ENCODE assay signal across 8 cellular contexts in genomic region chr9:137130176-137130755, GRCh38. TPM values are rescaled to one million over a fixed set of nuclear protein-coding genes. Genes with fewer than 3 reads are reported as not detected.
DNase-seq lines count a peak whose midpoint lies in the region; ATAC-seq, FAIRE-seq and TF ChIP-seq lines count a peak whose summit lies in the region.

No MANE protein-coding gene starts in this region.

- TF ChIP-seq CTCF in HepG2 (CRISPR knock-in tag; IDR thresholded peaks at IDR 0.05) (no peak), upper lobe of left lung (IDR thresholded peaks at IDR 0.05) (no peak)

- in situ Hi-C loops in HepG2 (cut with HindIII; ENCODE audit: extremely low pct_ligation_motif_present, low pct_unique_long_range_greater_than_20kb) = no loop called here

- no peaks in the 10 kb centered on the region for H3K9me3 ChIP-seq in HepG2 (ENCODE audit: low read length)
- peaks cover 0 to 8% (median 2%) of the 10 kb centered on the region in 4 donors for H3K9me3 ChIP-seq in upper lobe of left lung

- H3K4me1 ChIP-seq in HepG2 (ENCODE audit: insufficient read depth, low read length) (peaks cover 24% of the 10 kb centered on the region), upper lobe of left lung (peaks cover 20 to 44% (median 32%) of the 10 kb centered on the region in 4 donors)

- ATAC-seq in GM18873 (IDR thresholded peaks at IDR 0.05; ENCODE audit: low FRiP score, unreplicated experiment) (peak; percentile 4), HG03097 (IDR thresholded peaks at IDR 0.05; ENCODE audit: low FRiP score, unreplicated experiment) (peak; percentile 18), HepG2 (peak; percentile 46), upper lobe of left lung (ENCODE audit: low FRiP score in 2 of 2) (no peak)
- ATAC-seq in activated naive CD8-positive, alpha-beta T cell treated with anti-CD3 and anti-CD28 coated beads, Interleukin-2, amount 10 ng/mL, durations not matched to agents 7 days and 5 days (ENCODE audit: low read depth) = no peak

- WGBS in HepG2 (ENCODE audit: low lambda C conversion rate) = 24% methylated on average over 11 of the region's 58 CpGs
- 11 to 22% methylated on average over 12 to 16 of the region's 58 CpGs for WGBS in upper lobe of left lung, 2 donors

- H3K36me3 ChIP-seq in HepG2 (replicated peaks in 1 of 2; ENCODE audit: control insufficient read depth in 1 of 2, insufficient read depth in 2 of 2, low read length in 2 of 2) (no peaks in the 10 kb centered on the region), upper lobe of left lung (no peaks in the 10 kb centered on the region)

- no peak for TF ChIP-seq RAD21 in HepG2 (CRISPR knock-in tag; IDR thresholded peaks at IDR 0.05)

- TF ChIP-seq POLR2A in HepG2 (IDR thresholded peaks at IDR 0.05; ENCODE audit: insufficient read depth in 1 of 2, low read depth in 2 of 2, low read length in 2 of 2) (no peak), upper lobe of left lung (IDR thresholded peaks at IDR 0.05) (no peak)

- TF ChIP-seq EP300 in HepG2 (IDR thresholded peaks at IDR 0.05; ENCODE audit: low read depth in 2 of 2, low read length in 2 of 2) (no peak), HepG2 (CRISPR knock-in tag; IDR thresholded peaks at IDR 0.05; ENCODE audit: borderline replicate concordance) (no peak), upper lobe of left lung (IDR thresholded peaks at IDR 0.05) (no peak)

- H3K27ac ChIP-seq in HepG2 (ENCODE audit: extremely low read length, insufficient read depth, low read length) = peak overlapping the region; percentile 82
- H3K27ac ChIP-seq in upper lobe of left lung = peak overlapping the region; percentile 72 to 85 (median 84)

- CTCF ChIA-PET in HepG2 (lab: Yijun Ruan, JAX; ENCODE audit: low intra/inter-chr PET ratio, low total read pairs) = no interaction called here

- H3K79me2 ChIP-seq in HepG2 (ENCODE audit: insufficient read depth, low read length) = peaks cover 19% of the 10 kb centered on the region

- no peaks in the 10 kb centered on the region for H3K27me3 ChIP-seq in HepG2 (ENCODE audit: control insufficient read depth in 1 of 2, insufficient read depth in 2 of 2, low read length in 2 of 2)
- H3K27me3 ChIP-seq in upper lobe of left lung = peaks cover 0 to 3% (median 0%) of the 10 kb centered on the region in 4 donors

- H3K4me1 Mint-ChIP-seq in activated naive CD8-positive, alpha-beta T cell treated with anti-CD3 and anti-CD28 coated beads, Interleukin-2, amount 10 ng/mL, durations not matched to agents 7 days and 5 days = peaks cover 26% of the 10 kb centered on the region

- H3K4me3 ChIP-seq in HepG2 (replicated peaks in 1 of 3; ENCODE audit: insufficient read depth in 1 of 3, low read depth in 2 of 3, low read length in 3 of 3) = peak overlapping the region; percentile 75 to 90 (median 85)
- peak overlapping the region; percentile 29 to 94 (median 75) for H3K4me3 ChIP-seq in upper lobe of left lung

- FAIRE-seq in HepG2 (lab: Jason Lieb, UNC) = no peak

- intact Hi-C loops in HepG2 (cut with micrococcal nuclease; ENCODE audit: unreplicated experiment) = no loop called here

- H3K4me2 ChIP-seq in HepG2 (ENCODE audit: low read depth, low read length) = peak overlapping the region; percentile 98

- H3K9ac ChIP-seq in HepG2 (ENCODE audit: insufficient read depth, low read depth, low read length) = peak overlapping the region; percentile 80

- peak overlapping the region; percentile 87 for H3K4me3 Mint-ChIP-seq in activated naive CD8-positive, alpha-beta T cell treated with anti-CD3 and anti-CD28 coated beads, Interleukin-2, amount 10 ng/mL, durations not matched to agents 7 days and 5 days

- H3K36me3 Mint-ChIP-seq in activated naive CD8-positive, alpha-beta T cell treated with anti-CD3 and anti-CD28 coated beads, Interleukin-2, amount 10 ng/mL, durations not matched to agents 7 days and 5 days = no peaks in the 10 kb centered on the region

- BruUV-seq in HepG2 (replicated peaks; lab: Mats Ljungman, UMichigan) = no TSS peak

- H4K20me1 ChIP-seq in HepG2 (ENCODE audit: insufficient read depth, low read length) = peaks cover 5% of the 10 kb centered on the region; the same call in 1 of the 2 replicates

- POLR2A ChIA-PET in activated naive CD8-positive, alpha-beta T cell treated with anti-CD3 and anti-CD28 coated beads, Interleukin-2, amount 10 ng/mL, durations not matched to agents 7 days and 5 days (lab: Charles Lee) = interaction anchor here (0.5 to 3.7 kb wide), 22 partner anchors 15 to 257 kb away, joined by 3 to 37 read pairs (median 6); partner anchors contain the start of genes ANAPC2, CLIC3, CYSRT1 and DPP7
- POLR2A ChIA-PET in HepG2 (lab: Yijun Ruan, JAX) = interaction anchor here (0.7 to 2.4 kb wide), 19 partner anchors 9 to 244 kb away, joined by 3 to 34 read pairs (median 6); partner anchors contain the start of genes ANAPC2, GRIN1, MAN1B1 and RNF208

- H3K9me3 Mint-ChIP-seq in activated naive CD8-positive, alpha-beta T cell treated with anti-CD3 and anti-CD28 coated beads, Interleukin-2, amount 10 ng/mL, durations not matched to agents 7 days and 5 days = no peaks in the 10 kb centered on the region

- DNase-seq in activated naive CD8-positive, alpha-beta T cell treated with anti-CD3 and anti-CD28 coated beads, Interleukin-2, amount 10 ng/mL, durations not matched to agents 7 days and 5 days = no peak
- DNase-seq in HepG2 (ENCODE audit: low spot score) (no peak), upper lobe of left lung (no peak), NCI-H128 (lab: John Stamatoyannopoulos, UW; ENCODE audit: unreplicated experiment) (no peak), ecto neural progenitor cell (ENCODE audit: low spot score) (no peak)
- DNase-seq in stimulated activated CD4-positive, alpha-beta T cell treated with anti-CD3 and anti-CD28 coated beads, Interleukin-2, amount 100 ng/mL, for 48 hours = no peak

- peaks cover 19% of the 10 kb centered on the region for H3K27me3 Mint-ChIP-seq in activated naive CD8-positive, alpha-beta T cell treated with anti-CD3 and anti-CD28 coated beads, Interleukin-2, amount 10 ng/mL, durations not matched to agents 7 days and 5 days

- H2AFZ ChIP-seq in HepG2 (ENCODE audit: low read length) = no peak overlapping the region

- H3K27ac Mint-ChIP-seq in activated naive CD8-positive, alpha-beta T cell treated with anti-CD3 and anti-CD28 coated beads, Interleukin-2, amount 10 ng/mL, durations not matched to agents 7 days and 5 days = peak overlapping the region; percentile 79

RNA-seq across cellular contexts. Expression of gene GRIN1, which starts 8.7 kb away (rescaled TPM):
- total RNA-seq in activated naive CD8-positive, alpha-beta T cell treated with anti-CD3 and anti-CD28 coated beads, Interleukin-2, amount 10 ng/mL, durations not matched to agents 7 days and 5 days = not detected
- total RNA-seq in HepG2 (2016; rRNA removed; fragmentation: Illumina TruSeq; extraction: Trizol) (not detected in 2 replicates), upper lobe of left lung (1 to 10 TPM in 1 of 6 donors, under 1 TPM in 2, not detected in 3; 0.17 to 2.1 (median 0.49) TPM)
- total RNA-seq in HepG2 (2016; cell fraction: cytosol; rRNA removed; fragmentation: Illumina TruSeq; extraction: Trizol; ENCODE audit: low read depth) = not detected in 2 replicates
- total RNA-seq in HepG2 (2016; cell fraction: insoluble cytoplasmic fraction; rRNA removed; fragmentation: Illumina TruSeq; extraction: Trizol) = not detected in 2 replicates
- not detected in 2 replicates for total RNA-seq in HepG2 (2016; cell fraction: membrane; rRNA removed; fragmentation: Illumina TruSeq; extraction: Trizol)
- total RNA-seq in HepG2 (2016; cell fraction: nucleus; rRNA removed; fragmentation: Illumina TruSeq; extraction: Trizol) = 0.09 TPM in 1 of 2 replicates, not detected in the other
- 0.05 and 0.13 TPM in 2 replicates for polyA plus RNA-seq in HepG2 (2011; rRNA removed)
- 0.04 and 0.16 TPM in 2 replicates for polyA plus RNA-seq in HepG2 (2011; cell fraction: cytosol; rRNA removed)
- polyA plus RNA-seq in HepG2 (2011; cell fraction: nucleus; rRNA removed) = 0.64 and 1.3 TPM in 2 replicates
- 0.32 and 0.40 TPM in 2 replicates for polyA plus RNA-seq in HepG2 (2012)
- polyA plus RNA-seq in HepG2 (2016; cell fraction: cytosol; fragmentation: Illumina TruSeq; extraction: Trizol; ENCODE audit: low read depth) = not detected in 2 replicates
- not detected in 2 replicates for polyA plus RNA-seq in HepG2 (2016; cell fraction: insoluble cytoplasmic fraction; fragmentation: Illumina TruSeq; extraction: Trizol; ENCODE audit: low read depth)
- polyA plus RNA-seq in HepG2 (2016; cell fraction: membrane; fragmentation: Illumina TruSeq; extraction: Trizol; ENCODE audit: low read depth) = not detected in 2 replicates
- polyA plus RNA-seq in HepG2 (2016; cell fraction: nucleus; fragmentation: Illumina TruSeq; extraction: Trizol; ENCODE audit: insufficient read depth, low read depth) = not detected in 2 replicates
- 0.05 and 0.06 TPM in 2 replicates for polyA minus RNA-seq in HepG2 (2011; rRNA and poly(A)+ RNA removed; ENCODE audit: low replicate concordance)
- not detected in 2 replicates for polyA minus RNA-seq in HepG2 (2011; cell fraction: cytosol; rRNA and poly(A)+ RNA removed)
- polyA minus RNA-seq in HepG2 (2011; cell fraction: nucleus; rRNA and poly(A)+ RNA removed) = 0.39 TPM in 1 of 2 replicates, not detected in the other

RNA-seq across cellular contexts. Expression of gene DPP7, which starts 15.7 kb away (rescaled TPM):
- total RNA-seq in activated naive CD8-positive, alpha-beta T cell treated with anti-CD3 and anti-CD28 coated beads, Interleukin-2, amount 10 ng/mL, durations not matched to agents 7 days and 5 days = 100 to 1,000 TPM; 314 to 322 TPM
- 0.66 and 1.2 TPM in 2 replicates for total RNA-seq in HepG2 (2016; rRNA removed; fragmentation: Illumina TruSeq; extraction: Trizol)
- total RNA-seq in HepG2 (2016; cell fraction: cytosol; rRNA removed; fragmentation: Illumina TruSeq; extraction: Trizol; ENCODE audit: low read depth) = 0.91 and 1.4 TPM in 2 replicates
- total RNA-seq in HepG2 (2016; cell fraction: insoluble cytoplasmic fraction; rRNA removed; fragmentation: Illumina TruSeq; extraction: Trizol) = 0.65 and 0.95 TPM in 2 replicates
- total RNA-seq in HepG2 (2016; cell fraction: membrane; rRNA removed; fragmentation: Illumina TruSeq; extraction: Trizol) = 0.83 TPM in 2 replicates
- 0.97 and 1.4 TPM in 2 replicates for total RNA-seq in HepG2 (2016; cell fraction: nucleus; rRNA removed; fragmentation: Illumina TruSeq; extraction: Trizol)
- 4.5 and 6.5 TPM in 2 replicates for polyA plus RNA-seq in HepG2 (2011; rRNA removed)
- 1.9 and 3.2 TPM in 2 replicates for polyA plus RNA-seq in HepG2 (2011; cell fraction: cytosol; rRNA removed)
- polyA plus RNA-seq in HepG2 (2011; cell fraction: nucleus; rRNA removed) = 28.6 and 38.6 TPM in 2 replicates
- polyA plus RNA-seq in HepG2 (2012) = 3.1 and 4.5 TPM in 2 replicates
- 0.95 and 1.3 TPM in 2 replicates for polyA plus RNA-seq in HepG2 (2016; cell fraction: cytosol; fragmentation: Illumina TruSeq; extraction: Trizol; ENCODE audit: low read depth)
- polyA plus RNA-seq in HepG2 (2016; cell fraction: insoluble cytoplasmic fraction; fragmentation: Illumina TruSeq; extraction: Trizol; ENCODE audit: low read depth) = 0.72 and 1.0 TPM in 2 replicates
- polyA plus RNA-seq in HepG2 (2016; cell fraction: membrane; fragmentation: Illumina TruSeq; extraction: Trizol; ENCODE audit: low read depth) = 0.70 and 0.74 TPM in 2 replicates
- polyA plus RNA-seq in HepG2 (2016; cell fraction: nucleus; fragmentation: Illumina TruSeq; extraction: Trizol; ENCODE audit: insufficient read depth, low read depth) = 4.6 and 5.3 TPM in 2 replicates
- 3.4 and 95.8 TPM in 2 replicates for polyA minus RNA-seq in HepG2 (2011; rRNA and poly(A)+ RNA removed; ENCODE audit: low replicate concordance)
- polyA minus RNA-seq in HepG2 (2011; cell fraction: cytosol; rRNA and poly(A)+ RNA removed) = 1.5 and 1.6 TPM in 2 replicates
- 1.9 and 2.3 TPM in 2 replicates for polyA minus RNA-seq in HepG2 (2011; cell fraction: nucleus; rRNA and poly(A)+ RNA removed)
- 100 to 1,000 TPM; 108 to 394 (median 229) TPM for total RNA-seq in upper lobe of left lung

RNA-seq across cellular contexts. Expression of gene LRRC26, which starts 39.6 kb away (rescaled TPM):
- total RNA-seq in activated naive CD8-positive, alpha-beta T cell treated with anti-CD3 and anti-CD28 coated beads, Interleukin-2, amount 10 ng/mL, durations not matched to agents 7 days and 5 days = not detected
- not detected in 2 replicates for total RNA-seq in HepG2 (2016; rRNA removed; fragmentation: Illumina TruSeq; extraction: Trizol)
- total RNA-seq in HepG2 (2016; cell fraction: cytosol; rRNA removed; fragmentation: Illumina TruSeq; extraction: Trizol; ENCODE audit: low read depth) = not detected in 2 replicates
- not detected in 2 replicates for total RNA-seq in HepG2 (2016; cell fraction: insoluble cytoplasmic fraction; rRNA removed; fragmentation: Illumina TruSeq; extraction: Trizol)
- not detected in 2 replicates for total RNA-seq in HepG2 (2016; cell fraction: membrane; rRNA removed; fragmentation: Illumina TruSeq; extraction: Trizol)
- not detected in 2 replicates for total RNA-seq in HepG2 (2016; cell fraction: nucleus; rRNA removed; fragmentation: Illumina TruSeq; extraction: Trizol)
- not detected in 2 replicates for polyA plus RNA-seq in HepG2 (2011; rRNA removed)
- 0.09 TPM in 1 of 2 replicates, not detected in the other for polyA plus RNA-seq in HepG2 (2011; cell fraction: cytosol; rRNA removed)
- polyA plus RNA-seq in HepG2 (2011; cell fraction: nucleus; rRNA removed) = 0.18 and 0.26 TPM in 2 replicates
- not detected in 2 replicates for polyA plus RNA-seq in HepG2 (2012)
- polyA plus RNA-seq in HepG2 (2016; cell fraction: cytosol; fragmentation: Illumina TruSeq; extraction: Trizol; ENCODE audit: low read depth) = not detected in 2 replicates
- polyA plus RNA-seq in HepG2 (2016; cell fraction: insoluble cytoplasmic fraction; fragmentation: Illumina TruSeq; extraction: Trizol; ENCODE audit: low read depth) = not detected in 2 replicates
- polyA plus RNA-seq in HepG2 (2016; cell fraction: membrane; fragmentation: Illumina TruSeq; extraction: Trizol; ENCODE audit: low read depth) = not detected in 2 replicates
- not detected in 2 replicates for polyA plus RNA-seq in HepG2 (2016; cell fraction: nucleus; fragmentation: Illumina TruSeq; extraction: Trizol; ENCODE audit: insufficient read depth, low read depth)
- polyA minus RNA-seq in HepG2 (2011; rRNA and poly(A)+ RNA removed; ENCODE audit: low replicate concordance) = 0.21 TPM in 1 of 2 replicates, not detected in the other
- polyA minus RNA-seq in HepG2 (2011; cell fraction: cytosol; rRNA and poly(A)+ RNA removed) = not detected in 2 replicates
- not detected in 2 replicates for polyA minus RNA-seq in HepG2 (2011; cell fraction: nucleus; rRNA and poly(A)+ RNA removed)
- total RNA-seq in upper lobe of left lung = 1 to 10 TPM in 3 of 6 donors, under 1 TPM in 1, not detected in 2; 0.46 to 6.3 (median 1.7) TPM

RNA-seq across cellular contexts. Expression of gene TMEM210, which starts 41.6 kb away (rescaled TPM):
- total RNA-seq in activated naive CD8-positive, alpha-beta T cell treated with anti-CD3 and anti-CD28 coated beads, Interleukin-2, amount 10 ng/mL, durations not matched to agents 7 days and 5 days = not detected
- total RNA-seq in HepG2 (2016; rRNA removed; fragmentation: Illumina TruSeq; extraction: Trizol) = not detected in 2 replicates
- total RNA-seq in HepG2 (2016; cell fraction: cytosol; rRNA removed; fragmentation: Illumina TruSeq; extraction: Trizol; ENCODE audit: low read depth) = not detected in 2 replicates
- total RNA-seq in HepG2 (2016; cell fraction: insoluble cytoplasmic fraction; rRNA removed; fragmentation: Illumina TruSeq; extraction: Trizol) = not detected in 2 replicates
- total RNA-seq in HepG2 (2016; cell fraction: membrane; rRNA removed; fragmentation: Illumina TruSeq; extraction: Trizol) = not detected in 2 replicates
- total RNA-seq in HepG2 (2016; cell fraction: nucleus; rRNA removed; fragmentation: Illumina TruSeq; extraction: Trizol) = not detected in 2 replicates
- not detected in 2 replicates for polyA plus RNA-seq in HepG2 (2011; rRNA removed)
- not detected in 2 replicates for polyA plus RNA-seq in HepG2 (2011; cell fraction: cytosol; rRNA removed)
- polyA plus RNA-seq in HepG2 (2011; cell fraction: nucleus; rRNA removed) = not detected in 2 replicates
- not detected in 2 replicates for polyA plus RNA-seq in HepG2 (2012)
- not detected in 2 replicates for polyA plus RNA-seq in HepG2 (2016; cell fraction: cytosol; fragmentation: Illumina TruSeq; extraction: Trizol; ENCODE audit: low read depth)
- polyA plus RNA-seq in HepG2 (2016; cell fraction: insoluble cytoplasmic fraction; fragmentation: Illumina TruSeq; extraction: Trizol; ENCODE audit: low read depth) = not detected in 2 replicates
- not detected in 2 replicates for polyA plus RNA-seq in HepG2 (2016; cell fraction: membrane; fragmentation: Illumina TruSeq; extraction: Trizol; ENCODE audit: low read depth)
- not detected in 2 replicates for polyA plus RNA-seq in HepG2 (2016; cell fraction: nucleus; fragmentation: Illumina TruSeq; extraction: Trizol; ENCODE audit: insufficient read depth, low read depth)
- 0.19 TPM in 1 of 2 replicates, not detected in the other for polyA minus RNA-seq in HepG2 (2011; rRNA and poly(A)+ RNA removed; ENCODE audit: low replicate concordance)
- polyA minus RNA-seq in HepG2 (2011; cell fraction: cytosol; rRNA and poly(A)+ RNA removed) = not detected in 2 replicates
- not detected in 2 replicates for polyA minus RNA-seq in HepG2 (2011; cell fraction: nucleus; rRNA and poly(A)+ RNA removed)
- total RNA-seq in upper lobe of left lung = not detected

RNA-seq across cellular contexts. Expression of gene MAN1B1, which starts 43.5 kb away (rescaled TPM):
- 10 to 100 TPM; 63.2 to 63.9 TPM for total RNA-seq in activated naive CD8-positive, alpha-beta T cell treated with anti-CD3 and anti-CD28 coated beads, Interleukin-2, amount 10 ng/mL, durations not matched to agents 7 days and 5 days
- total RNA-seq in HepG2 (2016; rRNA removed; fragmentation: Illumina TruSeq; extraction: Trizol) (19.0 and 48.9 TPM in 2 replicates), upper lobe of left lung (10 to 100 TPM; 38.0 to 97.4 (median 54.1) TPM)
- total RNA-seq in HepG2 (2016; cell fraction: cytosol; rRNA removed; fragmentation: Illumina TruSeq; extraction: Trizol; ENCODE audit: low read depth) = 9.3 and 10.3 TPM in 2 replicates
- 17.2 and 48.2 TPM in 2 replicates for total RNA-seq in HepG2 (2016; cell fraction: insoluble cytoplasmic fraction; rRNA removed; fragmentation: Illumina TruSeq; extraction: Trizol)
- total RNA-seq in HepG2 (2016; cell fraction: membrane; rRNA removed; fragmentation: Illumina TruSeq; extraction: Trizol) = 17.0 and 19.9 TPM in 2 replicates
- 44.7 and 51.0 TPM in 2 replicates for total RNA-seq in HepG2 (2016; cell fraction: nucleus; rRNA removed; fragmentation: Illumina TruSeq; extraction: Trizol)
- 59.5 and 60.6 TPM in 2 replicates for polyA plus RNA-seq in HepG2 (2011; rRNA removed)
- 48.6 and 64.5 TPM in 2 replicates for polyA plus RNA-seq in HepG2 (2011; cell fraction: cytosol; rRNA removed)
- polyA plus RNA-seq in HepG2 (2011; cell fraction: nucleus; rRNA removed) = 146 and 162 TPM in 2 replicates
- polyA plus RNA-seq in HepG2 (2012) = 30.5 and 38.6 TPM in 2 replicates
- 6.7 and 6.8 TPM in 2 replicates for polyA plus RNA-seq in HepG2 (2016; cell fraction: cytosol; fragmentation: Illumina TruSeq; extraction: Trizol; ENCODE audit: low read depth)
- polyA plus RNA-seq in HepG2 (2016; cell fraction: insoluble cytoplasmic fraction; fragmentation: Illumina TruSeq; extraction: Trizol; ENCODE audit: low read depth) = 16.2 and 18.3 TPM in 2 replicates
- 11.2 and 12.8 TPM in 2 replicates for polyA plus RNA-seq in HepG2 (2016; cell fraction: membrane; fragmentation: Illumina TruSeq; extraction: Trizol; ENCODE audit: low read depth)
- 78.7 and 83.1 TPM in 2 replicates for polyA plus RNA-seq in HepG2 (2016; cell fraction: nucleus; fragmentation: Illumina TruSeq; extraction: Trizol; ENCODE audit: insufficient read depth, low read depth)
- 71.9 and 74.1 TPM in 2 replicates for polyA minus RNA-seq in HepG2 (2011; rRNA and poly(A)+ RNA removed; ENCODE audit: low replicate concordance)
- 24.7 and 26.8 TPM in 2 replicates for polyA minus RNA-seq in HepG2 (2011; cell fraction: cytosol; rRNA and poly(A)+ RNA removed)
- 40.9 and 45.3 TPM in 2 replicates for polyA minus RNA-seq in HepG2 (2011; cell fraction: nucleus; rRNA and poly(A)+ RNA removed)

Comparison
In these comparisons a context has a peak if more than half of its experiments do, and no peak if none do; other contexts are left out.
1. ATAC-seq: peak in GM18873 (single experiment), HG03097 (single experiment) and HepG2 (single experiment); none in activated naive CD8-positive, alpha-beta T cell treated with anti-CD3 and anti-CD28 coated beads, Interleukin-2, amount 10 ng/mL, durations not matched to agents 7 days and 5 days (single experiment) and upper lobe of left lung (0 of 2).
2. RNA of gene DPP7, which starts 15.7 kb away (total RNA-seq): 314 to 322 TPM in activated naive CD8-positive, alpha-beta T cell treated with anti-CD3 and anti-CD28 coated beads, Interleukin-2, amount 10 ng/mL, durations not matched to agents 7 days and 5 days and 108 to 394 TPM in upper lobe of left lung; 0.65 to 1.4 TPM in HepG2; every median in the first group is over 10 times any median in the second.